Comparison of ENCODE assay signal across 24 cellular contexts in the genomic region with DNA sequence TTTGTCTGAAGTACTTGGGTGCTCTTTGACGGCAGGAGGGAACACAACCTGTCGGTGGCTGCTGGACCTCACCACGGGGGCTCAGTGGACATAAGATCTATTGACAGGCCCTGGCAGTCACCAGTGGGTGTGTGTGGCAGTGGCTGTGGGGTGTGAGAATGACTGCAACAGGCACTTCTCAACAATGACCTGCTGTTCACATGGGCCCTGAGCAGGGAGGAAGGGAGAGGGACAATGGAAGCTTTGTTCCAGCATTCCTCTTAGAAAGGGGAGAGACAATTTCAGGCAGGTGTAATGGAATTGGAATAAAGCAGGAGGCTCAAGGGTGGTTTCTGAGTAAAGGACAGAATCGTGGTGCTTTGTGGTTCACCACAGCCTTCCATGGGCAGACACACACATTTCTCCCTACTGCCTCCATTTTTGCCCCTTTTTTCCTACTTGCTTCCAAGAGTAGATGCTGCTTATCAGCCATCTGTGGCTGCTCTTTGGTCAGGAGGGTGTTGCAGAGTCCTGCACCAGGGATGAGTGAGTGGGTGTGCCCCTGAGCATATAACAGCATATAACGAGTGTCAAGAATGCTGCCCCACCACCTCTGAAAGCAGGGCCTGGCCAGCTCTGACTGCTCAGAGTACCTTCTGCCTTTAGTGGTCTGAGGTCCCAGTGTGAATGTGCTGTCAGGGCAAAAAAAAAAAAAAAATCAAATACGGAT.
DNase-seq lines count a peak whose midpoint lies in the region; ATAC-seq and TF ChIP-seq lines count a peak whose summit lies in the region.
"Had no signal": no experiment of that assay in that cellular context is flagged by ENCODE, and none has a peak within 500 bp of the region (broad histone marks: within the 10 kb centered on the region; RNA-seq: fewer than 3 reads in every experiment).

No MANE protein-coding gene starts in this region.

- no peaks in the 10 kb centered on the region for H3K27me3 ChIP-seq in foreskin keratinocyte
- H3K27me3 ChIP-seq: heart right ventricle had no signal

- ATAC-seq in foreskin keratinocyte (peak; percentile 43), GM19397 (IDR thresholded peaks at IDR 0.05; ENCODE audit: unreplicated experiment) (no peak), GM19452 (IDR thresholded peaks at IDR 0.05; ENCODE audit: unreplicated experiment) (no peak)
- ATAC-seq: activated CD8-positive, alpha-beta T cell treated with anti-CD3 and anti-CD28 coated beads for 36 hours; CD8-positive, alpha-beta T cell; heart right ventricle had no signal

- no peaks in the 10 kb centered on the region for H3K4me1 Mint-ChIP-seq in osteocyte (ENCODE audit: unreplicated experiment)

- H3K27ac ChIP-seq in foreskin keratinocyte: no peak overlapping the region
- H3K27ac ChIP-seq: heart right ventricle, PC-9, SK-N-MC, thoracic aorta had no signal

- no peaks in the 10 kb centered on the region for H3K9me3 Mint-ChIP-seq in osteocyte (ENCODE audit: unreplicated experiment)
- H3K9me3 Mint-ChIP-seq: activated CD8-positive, alpha-beta T cell treated with anti-CD3 and anti-CD28 coated beads for 36 hours; CD8-positive, alpha-beta T cell; nephron progenitor cell had no signal

- no peak overlapping the region for H3K4me3 Mint-ChIP-seq in osteocyte (ENCODE audit: unreplicated experiment)
- H3K4me3 Mint-ChIP-seq: activated CD8-positive, alpha-beta T cell treated with anti-CD3 and anti-CD28 coated beads for 36 hours; CD8-positive, alpha-beta T cell; nephron progenitor cell had no signal

- TF ChIP-seq CTCF in foreskin keratinocyte (conservative IDR thresholded peaks at IDR 0.05) (no peak), osteocyte (IDR thresholded peaks at IDR 0.05) (no peak)

- H3K4me1 ChIP-seq in foreskin keratinocyte: no peaks in the 10 kb centered on the region
- H3K4me1 ChIP-seq: heart right ventricle had no signal

- no peaks in the 10 kb centered on the region for H3K27me3 Mint-ChIP-seq in osteocyte (ENCODE audit: unreplicated experiment)
- H3K27me3 Mint-ChIP-seq: activated CD8-positive, alpha-beta T cell treated with anti-CD3 and anti-CD28 coated beads for 36 hours had no signal

- peak; percentile 59 for DNase-seq in HT1080 (ENCODE audit: low read depth)
- peak; percentile 11 for DNase-seq in OCI-M1 (lab: John Stamatoyannopoulos, UW)
- peak in 1 of 2 donors; percentile 25 for DNase-seq in foreskin keratinocyte
- DNase-seq in pons (ENCODE audit: low spot score): peak; percentile 32
- no peak for DNase-seq in osteocyte (ENCODE audit: extremely low spot score, unreplicated experiment)
- DNase-seq: activated CD8-positive, alpha-beta T cell treated with anti-CD3 and anti-CD28 coated beads for 36 hours; activated naive CD4-positive, alpha-beta T cell treated with Interleukin-2 at 50 U/mL for 16 hours; activated T-cell treated with anti-CD3 and anti-CD28 coated beads, Interleukin-2, amount 50 U/mL, for 1 hour; CD8-positive, alpha-beta T cell; cerebellar nuclear complex; DMS79 treated with DMSO at 0.1 percent for 48 hours; effector memory CD4-positive, alpha-beta T cell; heart right ventricle; KG1; NCI-H1048; NCI-H774; nephron progenitor cell; PC-9; stimulated activated CD4-positive, alpha-beta T cell treated with anti-CD3 and anti-CD28 coated beads, Interleukin-12 subunit alpha, Interleukin-12 subunit beta, amount 100 ng/mL, for 4 hours; T-helper 9 cell had no signal

- no peak overlapping the region for H3K27ac Mint-ChIP-seq in osteocyte (ENCODE audit: unreplicated experiment)
- H3K27ac Mint-ChIP-seq: activated CD8-positive, alpha-beta T cell treated with anti-CD3 and anti-CD28 coated beads for 36 hours; CD8-positive, alpha-beta T cell had no signal

- no peaks in the 10 kb centered on the region for H3K36me3 Mint-ChIP-seq in osteocyte (ENCODE audit: unreplicated experiment)
- H3K36me3 Mint-ChIP-seq: CD8-positive, alpha-beta T cell had no signal
